ENCODE assay signal across 2 cellular contexts in the genomic region with DNA sequence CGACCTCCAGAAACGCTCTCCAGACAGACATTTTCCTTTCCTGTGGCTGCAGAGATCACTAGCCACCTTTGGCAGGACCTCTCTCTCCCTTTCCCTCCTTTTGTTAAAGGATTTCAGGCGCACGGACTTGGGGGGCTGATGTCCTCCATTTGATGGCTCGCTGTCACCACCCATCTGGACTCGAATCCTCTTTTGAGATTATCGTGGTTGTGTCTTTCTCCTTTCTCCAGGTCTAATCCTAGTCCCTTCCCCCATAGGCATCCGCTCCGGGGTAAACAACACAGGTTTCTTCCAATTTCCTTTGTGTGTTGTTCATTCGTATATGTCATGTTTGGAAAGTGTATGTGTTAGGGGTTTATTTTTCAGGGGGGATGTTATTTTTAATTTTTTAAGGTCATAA.
TF ChIP-seq lines count a peak whose summit lies in the region.

No MANE protein-coding gene starts in this region.

TF ChIP-seq in SK-N-SH, 30 proteins besides CTCF, POLR2A, EP300 and RAD21 (continued from another document):
- TF ChIP-seq REST (IDR thresholded peaks at IDR 0.05; ENCODE audit: low read depth, low read length): no peak
- no peak for TF ChIP-seq MXI1 (IDR thresholded peaks at IDR 0.05; ENCODE audit: low read depth, low read length)
- TF ChIP-seq FOXJ3 (CRISPR knock-in tag; IDR thresholded peaks at IDR 0.05): no peak
- no peak for TF ChIP-seq IRF3 (IDR thresholded peaks at IDR 0.05; ENCODE audit: low read depth, low read length)
- no peak for TF ChIP-seq GABPA (IDR thresholded peaks at IDR 0.05; ENCODE audit: low read depth)
- TF ChIP-seq TEAD4 (IDR thresholded peaks at IDR 0.05; ENCODE audit: borderline replicate concordance, insufficient read depth): no peak

TF ChIP-seq in SK-N-SH treated with all-trans-retinoic acid at 6 μM for 48 hours, 23 proteins besides CTCF, POLR2A, EP300 and RAD21 (continued from another document):
- TF ChIP-seq, protein P1, sequence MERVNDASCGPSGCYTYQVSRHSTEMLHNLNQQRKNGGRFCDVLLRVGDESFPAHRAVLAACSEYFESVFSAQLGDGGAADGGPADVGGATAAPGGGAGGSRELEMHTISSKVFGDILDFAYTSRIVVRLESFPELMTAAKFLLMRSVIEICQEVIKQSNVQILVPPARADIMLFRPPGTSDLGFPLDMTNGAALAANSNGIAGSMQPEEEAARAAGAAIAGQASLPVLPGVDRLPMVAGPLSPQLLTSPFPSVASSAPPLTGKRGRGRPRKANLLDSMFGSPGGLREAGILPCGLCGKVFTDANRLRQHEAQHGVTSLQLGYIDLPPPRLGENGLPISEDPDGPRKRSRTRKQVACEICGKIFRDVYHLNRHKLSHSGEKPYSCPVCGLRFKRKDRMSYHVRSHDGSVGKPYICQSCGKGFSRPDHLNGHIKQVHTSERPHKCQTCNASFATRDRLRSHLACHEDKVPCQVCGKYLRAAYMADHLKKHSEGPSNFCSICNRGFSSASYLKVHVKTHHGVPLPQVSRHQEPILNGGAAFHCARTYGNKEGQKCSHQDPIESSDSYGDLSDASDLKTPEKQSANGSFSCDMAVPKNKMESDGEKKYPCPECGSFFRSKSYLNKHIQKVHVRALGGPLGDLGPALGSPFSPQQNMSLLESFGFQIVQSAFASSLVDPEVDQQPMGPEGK (CRISPR knock-in tag; IDR thresholded peaks at IDR 0.05; ENCODE audit: borderline replicate concordance): no peak
- TF ChIP-seq CSDC2 (CRISPR knock-in tag; IDR thresholded peaks at IDR 0.05) (no peak), ISL1 (CRISPR knock-in tag; IDR thresholded peaks at IDR 0.05) (no peak), ZC3H10 (CRISPR knock-in tag; IDR thresholded peaks at IDR 0.05) (no peak), BACH2 (CRISPR knock-in tag; IDR thresholded peaks at IDR 0.05; ENCODE audit: borderline replicate concordance) (no peak), ESRRG (CRISPR knock-in tag; IDR thresholded peaks at IDR 0.05) (no peak), TOX (CRISPR knock-in tag; IDR thresholded peaks at IDR 0.05; ENCODE audit: borderline replicate concordance) (no peak), CREB5 (CRISPR knock-in tag; IDR thresholded peaks at IDR 0.05; ENCODE audit: low read depth) (no peak), TSHZ2 (CRISPR knock-in tag; IDR thresholded peaks at IDR 0.05) (no peak), ZNF565 (CRISPR knock-in tag; conservative IDR thresholded peaks at IDR 0.05; ENCODE audit: low read depth) (no peak), PPARA (CRISPR knock-in tag; IDR thresholded peaks at IDR 0.05; ENCODE audit: borderline replicate concordance) (no peak), ZFP30 (CRISPR knock-in tag; IDR thresholded peaks at IDR 0.05) (no peak), TCF4 (CRISPR knock-in tag; IDR thresholded peaks at IDR 0.05; ENCODE audit: borderline replicate concordance) (no peak), GLIS3 (CRISPR knock-in tag; IDR thresholded peaks at IDR 0.05) (no peak)
